ENCODE assay signal across 22 cellular contexts in genomic region chr1:116510361-116510760, GRCh38.
A peak's percentile ranks its signal among the peaks of the same experiment; 100 is the strongest.
DNase-seq lines count a peak whose midpoint lies in the region; ATAC-seq and TF ChIP-seq lines count a peak whose summit lies in the region.
"Had no signal": no experiment of that assay in that cellular context is flagged by ENCODE, and none has a peak within 500 bp of the region (broad histone marks: within the 10 kb centered on the region; RNA-seq: fewer than 3 reads in every experiment).

No MANE protein-coding gene starts in this region.

- intact Hi-C loops in activated CD4-positive, alpha-beta T cell treated with anti-CD3 and anti-CD28 coated beads for 36 hours (cut with DNase I, micrococcal nuclease): loop anchor here (5.0 to 10.0 kb wide), 3 partner anchors 157 to 866 kb away; partner anchors contain the start of genes IGSF3 (in 1 of the 2), TTF2 (in 1 of the 2) and VANGL1 (in 1 of the 2)

- H3K4me1 Mint-ChIP-seq in activated CD4-positive, alpha-beta T cell treated with anti-CD3 and anti-CD28 coated beads for 36 hours: peaks cover 66% of the 10 kb centered on the region
- H3K4me1 Mint-ChIP-seq in T-helper 2 cell treated with Interferon-gamma antibody and Interleukin-4, amounts not matched to agents 5 μg/mL and 100 μg/mL, for 36 hours (ENCODE audit: low read depth): peaks cover 73% of the 10 kb centered on the region
- H3K4me1 Mint-ChIP-seq in immature natural killer cell: peaks cover 79 to 90% of the 10 kb centered on the region in 2 donors

- H3K27ac ChIP-seq in HL-60 (replicated peaks): peak overlapping the region; percentile 55
- H3K27ac ChIP-seq in coronary artery: no peak overlapping the region
- H3K27ac ChIP-seq: neural progenitor cell, tibial nerve had no signal

- H3K36me3 Mint-ChIP-seq in activated CD4-positive, alpha-beta T cell treated with anti-CD3 and anti-CD28 coated beads for 36 hours (ENCODE audit: low read depth): peaks cover 7% of the 10 kb centered on the region
- H3K36me3 Mint-ChIP-seq in T-helper 2 cell treated with Interferon-gamma antibody and Interleukin-4, amounts not matched to agents 5 μg/mL and 100 μg/mL, for 36 hours (ENCODE audit: low read depth): peaks cover 29% of the 10 kb centered on the region
- H3K36me3 Mint-ChIP-seq in immature natural killer cell: peaks cover 0 to 12% (median 11%) of the 10 kb centered on the region in 3 donors
- H3K36me3 Mint-ChIP-seq: neural progenitor cell had no signal

- TF ChIP-seq CTCF in HL-60 (IDR thresholded peaks at IDR 0.05; ENCODE audit: insufficient read depth, low read length) (no peak), coronary artery (IDR thresholded peaks at IDR 0.05) (no peak)

- H3K4me3 ChIP-seq in HL-60 (replicated peaks; ENCODE audit: insufficient read depth, low read length) (no peak overlapping the region), coronary artery (no peak overlapping the region)
- H3K4me3 ChIP-seq: neural progenitor cell, tibial nerve had no signal

- peak overlapping the region; percentile 35 for H3K27ac Mint-ChIP-seq in activated CD4-positive, alpha-beta T cell treated with anti-CD3 and anti-CD28 coated beads for 36 hours
- H3K27ac Mint-ChIP-seq in T-helper 2 cell treated with Interferon-gamma antibody and Interleukin-4, amounts not matched to agents 5 μg/mL and 100 μg/mL, for 36 hours: peak overlapping the region; percentile 67
- peak overlapping the region in 4 of 6 donors; percentile 58 to 82 (median 73) for H3K27ac Mint-ChIP-seq in immature natural killer cell
- H3K27ac Mint-ChIP-seq: neural progenitor cell had no signal

- POLR2A ChIA-PET in activated CD4-positive, alpha-beta T cell treated with anti-CD3 and anti-CD28 coated beads for 36 hours (lab: Charles Lee): no interaction called here

- no peaks in the 10 kb centered on the region for H3K9me3 Mint-ChIP-seq in activated CD4-positive, alpha-beta T cell treated with anti-CD3 and anti-CD28 coated beads for 36 hours (ENCODE audit: low read depth)
- H3K9me3 Mint-ChIP-seq in T-helper 2 cell treated with Interferon-gamma antibody and Interleukin-4, amounts not matched to agents 5 μg/mL and 100 μg/mL, for 36 hours: peaks cover 10% of the 10 kb centered on the region
- H3K9me3 Mint-ChIP-seq in immature natural killer cell: peaks cover 0 to 1% (median 0%) of the 10 kb centered on the region in 6 donors
- H3K9me3 Mint-ChIP-seq: activated T-cell treated with anti-CD3 and anti-CD28 coated beads, Interleukin-2, amount 50 U/mL, for 4 hours had no signal

- CTCF ChIA-PET in activated CD4-positive, alpha-beta T cell treated with anti-CD3 and anti-CD28 coated beads for 36 hours (lab: Charles Lee): no interaction called here

- H3K27me3 ChIP-seq in HL-60 (ENCODE audit: insufficient read depth, poor library complexity, severe bottlenecking): no peaks in the 10 kb centered on the region
- H3K27me3 ChIP-seq: brain microvascular endothelial cell, foreskin keratinocyte, neural progenitor cell, tibial nerve had no signal

- no peak overlapping the region for H3K4me3 Mint-ChIP-seq in activated CD4-positive, alpha-beta T cell treated with anti-CD3 and anti-CD28 coated beads for 36 hours
- peak overlapping the region; percentile 34 for H3K4me3 Mint-ChIP-seq in T-helper 2 cell treated with Interferon-gamma antibody and Interleukin-4, amounts not matched to agents 5 μg/mL and 100 μg/mL, for 36 hours
- no peak overlapping the region for H3K4me3 Mint-ChIP-seq in immature natural killer cell
- H3K4me3 Mint-ChIP-seq: activated T-cell treated with anti-CD3 and anti-CD28 coated beads, Interleukin-2, amount 50 U/mL, for 4 hours; CD8-positive, alpha-beta memory T cell; neural progenitor cell had no signal

- no peaks in the 10 kb centered on the region for H3K27me3 Mint-ChIP-seq in activated CD4-positive, alpha-beta T cell treated with anti-CD3 and anti-CD28 coated beads for 36 hours
- H3K27me3 Mint-ChIP-seq in T-helper 2 cell treated with Interferon-gamma antibody and Interleukin-4, amounts not matched to agents 5 μg/mL and 100 μg/mL, for 36 hours (ENCODE audit: low read depth): no peaks in the 10 kb centered on the region
- peaks cover 3 to 11% (median 8%) of the 10 kb centered on the region in 3 donors for H3K27me3 Mint-ChIP-seq in immature natural killer cell (ENCODE audit: low read depth in 3 of 3)
- H3K27me3 Mint-ChIP-seq: CD8-positive, alpha-beta memory T cell had no signal

- DNase-seq in activated CD4-positive, alpha-beta T cell treated with anti-CD3 and anti-CD28 coated beads for 36 hours: peak; percentile 25
- no peak for DNase-seq in activated CD4-positive, alpha-beta T cell treated with anti-CD3 and anti-CD28 coated beads for 48 hours
- DNase-seq in HL-60 (ENCODE audit: low read depth in 1 of 2, low spot score in 1 of 2) (peak in 1 of 2 experiments; percentile 34), immature natural killer cell (no peak), coronary artery (ENCODE audit: low spot score) (no peak)
- DNase-seq in T-helper 2 cell treated with Interferon-gamma antibody and Interleukin-4, amounts not matched to agents 5 μg/mL and 100 μg/mL, for 36 hours (ENCODE audit: low spot score): no peak
- DNase-seq: activated T-cell treated with anti-CD3 and anti-CD28 coated beads, Interleukin-2, amount 50 U/mL, for 4 hours; brain microvascular endothelial cell; CD8-positive, alpha-beta memory T cell; DND-41; IMR-90; left cardiac atrium; NCI-H1092 treated with DMSO at 0.1 percent for 48 hours; NCI-H2107; NCI-H774; SK-N-SH had no signal

- no peak for ATAC-seq in activated CD4-positive, alpha-beta T cell treated with anti-CD3 and anti-CD28 coated beads for 36 hours
- ATAC-seq in HG02852 (IDR thresholded peaks at IDR 0.05; ENCODE audit: unreplicated experiment) (no peak), GM18909 (IDR thresholded peaks at IDR 0.05; ENCODE audit: poor library complexity, unreplicated experiment) (no peak)
- ATAC-seq: activated T-cell treated with anti-CD3 and anti-CD28 coated beads, Interleukin-2, amount 50 U/mL, for 4 hours; foreskin keratinocyte; left cardiac atrium; Panc1 had no signal
